In genomic region chr9:129208191-129209091, GRCh38 we compare ENCODE assay signal across 9 cellular contexts. TPM values are rescaled to one million over a fixed set of nuclear protein-coding genes. Genes with fewer than 3 reads are reported as not detected.
DNase-seq lines count a peak whose midpoint lies in the region; ATAC-seq and TF ChIP-seq lines count a peak whose summit lies in the region.
"Had no signal": no experiment of that assay in that cellular context is flagged by ENCODE, and none has a peak within 500 bp of the region (broad histone marks: within the 10 kb centered on the region; RNA-seq: fewer than 3 reads in every experiment).

No MANE protein-coding gene starts in this region.

- 69 to 77% methylated on average over 22 of the region's 22 CpGs for WGBS in upper lobe of left lung, 2 donors

- H3K27ac Mint-ChIP-seq in activated T-helper 2 cell treated with anti-CD3 and anti-CD28 coated beads, Interferon-gamma antibody, Interleukin-2, Interleukin-4, amounts not matched to agents 10 μg/mL and 5 μg/mL and 100 μg/mL, durations not matched to agents 14 hours and 24 hours and 36 hours, result peak overlapping the region; percentile 62
- peak overlapping the region; percentile 83 for H3K27ac Mint-ChIP-seq in mesothelial cell of epicardium

- no peak overlapping the region for H3K4me3 Mint-ChIP-seq in activated T-helper 2 cell treated with anti-CD3 and anti-CD28 coated beads, Interferon-gamma antibody, Interleukin-2, Interleukin-4, amounts not matched to agents 10 μg/mL and 5 μg/mL and 100 μg/mL, durations not matched to agents 14 hours and 24 hours and 36 hours (ENCODE audit: low read depth)
- H3K4me3 Mint-ChIP-seq in mesothelial cell of epicardium, result peak overlapping the region; percentile 65

- H3K9me3 Mint-ChIP-seq in activated T-helper 2 cell treated with anti-CD3 and anti-CD28 coated beads, Interferon-gamma antibody, Interleukin-2, Interleukin-4, amounts not matched to agents 10 μg/mL and 5 μg/mL and 100 μg/mL, durations not matched to agents 14 hours and 24 hours and 36 hours, result no peaks in the 10 kb centered on the region
- H3K9me3 Mint-ChIP-seq in mesothelial cell of epicardium, result no peaks in the 10 kb centered on the region

- ATAC-seq in RWPE2 (ENCODE audit: low read depth) (peak; percentile 33; the same call in 1 of the 3 replicates), GM21619 (IDR thresholded peaks at IDR 0.05; ENCODE audit: unreplicated experiment) (no peak), HG03342 (IDR thresholded peaks at IDR 0.05; ENCODE audit: unreplicated experiment) (no peak), upper lobe of left lung (ENCODE audit: low FRiP score in 2 of 2) (no peak)

- no peak for TF ChIP-seq EP300 in upper lobe of left lung (IDR thresholded peaks at IDR 0.05)

- TF ChIP-seq POLR2A in upper lobe of left lung (IDR thresholded peaks at IDR 0.05), result no peak

- H3K4me1 ChIP-seq in RWPE2 (ENCODE audit: insufficient read depth, poor library complexity, severe bottlenecking) (no peaks in the 10 kb centered on the region), upper lobe of left lung (peaks cover under 1 to 2% (median under 1%) of the 10 kb centered on the region in 4 donors)

- H3K27ac ChIP-seq in RWPE2 (ENCODE audit: poor library complexity, severe bottlenecking), result no peak overlapping the region
- no peak overlapping the region for H3K27ac ChIP-seq in upper lobe of left lung
- H3K27ac ChIP-seq: KMS-11 had no signal

- no peaks in the 10 kb centered on the region for H3K36me3 ChIP-seq in RWPE2 (ENCODE audit: low read depth)
- H3K36me3 ChIP-seq in upper lobe of left lung, result no peaks in the 10 kb centered on the region

- H3K27me3 ChIP-seq in RWPE2 (ENCODE audit: insufficient read depth, poor library complexity, severe bottlenecking) (no peaks in the 10 kb centered on the region), upper lobe of left lung (no peaks in the 10 kb centered on the region)

- H3K9me3 ChIP-seq in RWPE2 (ENCODE audit: severe bottlenecking) (no peaks in the 10 kb centered on the region), upper lobe of left lung (no peaks in the 10 kb centered on the region)

- H3K4me1 Mint-ChIP-seq in activated T-helper 2 cell treated with anti-CD3 and anti-CD28 coated beads, Interferon-gamma antibody, Interleukin-2, Interleukin-4, amounts not matched to agents 10 μg/mL and 5 μg/mL and 100 μg/mL, durations not matched to agents 14 hours and 24 hours and 36 hours (ENCODE audit: low read depth), result peaks cover 13% of the 10 kb centered on the region
- peaks cover 27% of the 10 kb centered on the region for H3K4me1 Mint-ChIP-seq in mesothelial cell of epicardium

- no peaks in the 10 kb centered on the region for H3K27me3 Mint-ChIP-seq in activated T-helper 2 cell treated with anti-CD3 and anti-CD28 coated beads, Interferon-gamma antibody, Interleukin-2, Interleukin-4, amounts not matched to agents 10 μg/mL and 5 μg/mL and 100 μg/mL, durations not matched to agents 14 hours and 24 hours and 36 hours (ENCODE audit: low read depth)
- no peaks in the 10 kb centered on the region for H3K27me3 Mint-ChIP-seq in mesothelial cell of epicardium (ENCODE audit: low read depth)

- DNase-seq in RWPE2 (ENCODE audit: low spot score), result no peak
- DNase-seq in activated T-helper 2 cell treated with anti-CD3 and anti-CD28 coated beads, Interferon-gamma antibody, Interleukin-2, Interleukin-4, amounts not matched to agents 10 μg/mL and 5 μg/mL and 100 μg/mL, durations not matched to agents 14 hours and 24 hours and 36 hours (ENCODE audit: low spot score), result peak; percentile 23
- peak in 1 of 2 experiments; percentile 53 for DNase-seq in mesothelial cell of epicardium (ENCODE audit: low spot score in 2 of 2, unreplicated experiment in 2 of 2)
- peak; percentile 59 to 70 for DNase-seq in stimulated activated CD8-positive, alpha-beta memory T cell treated with anti-CD3 and anti-CD28 coated beads, Interleukin-7, amount 100 ng/mL, for 4 hours (ENCODE audit: low read depth in 2 of 2)
- DNase-seq in kidney glomerular epithelial cell (lab: John Stamatoyannopoulos, UW), result no peak
- DNase-seq in upper lobe of left lung, result no peak

- intact Hi-C loops in activated T-helper 2 cell treated with anti-CD3 and anti-CD28 coated beads, Interferon-gamma antibody, Interleukin-2, Interleukin-4, amounts not matched to agents 10 μg/mL and 5 μg/mL and 100 μg/mL, durations not matched to agents 14 hours and 24 hours and 36 hours (cut with micrococcal nuclease), result no loop called here

- TF ChIP-seq CTCF in RWPE2 (IDR thresholded peaks at IDR 0.05; ENCODE audit: poor library complexity, severe bottlenecking) (no peak), mesothelial cell of epicardium (IDR thresholded peaks at IDR 0.05; ENCODE audit: unreplicated experiment) (no peak), upper lobe of left lung (IDR thresholded peaks at IDR 0.05) (no peak)

- no peaks in the 10 kb centered on the region for H3K36me3 Mint-ChIP-seq in activated T-helper 2 cell treated with anti-CD3 and anti-CD28 coated beads, Interferon-gamma antibody, Interleukin-2, Interleukin-4, amounts not matched to agents 10 μg/mL and 5 μg/mL and 100 μg/mL, durations not matched to agents 14 hours and 24 hours and 36 hours (ENCODE audit: low read depth)
- H3K36me3 Mint-ChIP-seq in mesothelial cell of epicardium, result peaks cover 4% of the 10 kb centered on the region

- no peak overlapping the region for H3K4me3 ChIP-seq in RWPE2 (ENCODE audit: severe bottlenecking)
- H3K4me3 ChIP-seq in upper lobe of left lung, result no peak overlapping the region

RNA-seq across cellular contexts. Expression of gene IER5L, which starts 30.4 kb away (rescaled TPM):
- total RNA-seq in activated T-helper 2 cell treated with anti-CD3 and anti-CD28 coated beads, Interferon-gamma antibody, Interleukin-2, Interleukin-4, amounts not matched to agents 10 μg/mL and 5 μg/mL and 100 μg/mL, durations not matched to agents 14 hours and 24 hours and 36 hours, result 8.6 and 9.3 TPM in 2 replicates
- total RNA-seq in mesothelial cell of epicardium, result 31.3 to 34.7 TPM (median 31.9 TPM) in 3 replicates
- 10 to 100 TPM in 3 of 6 donors, 1 to 10 TPM in 3; 3.7 to 17.0 (median 10.3) TPM for total RNA-seq in upper lobe of left lung

Comparison
In these comparisons a context has a peak if more than half of its experiments do, and no peak if none do; other contexts are left out.
1. DNase-seq: peak in activated T-helper 2 cell treated with anti-CD3 and anti-CD28 coated beads, Interferon-gamma antibody, Interleukin-2, Interleukin-4, amounts not matched to agents 10 μg/mL and 5 μg/mL and 100 μg/mL, durations not matched to agents 14 hours and 24 hours and 36 hours (single experiment) and stimulated activated CD8-positive, alpha-beta memory T cell treated with anti-CD3 and anti-CD28 coated beads, Interleukin-7, amount 100 ng/mL, for 4 hours (2 of 2); none in RWPE2 (single experiment), kidney glomerular epithelial cell (single experiment) and upper lobe of left lung (0 of 2).